ENCODE assay signal across 8 cellular contexts in genomic region chr1:54716299-54717047, GRCh38. TPM values are rescaled to one million over a fixed set of nuclear protein-coding genes. Genes with fewer than 3 reads are reported as not detected.
DNase-seq lines count a peak whose midpoint lies in the region; ATAC-seq and TF ChIP-seq lines count a peak whose summit lies in the region.

No MANE protein-coding gene starts in this region.

- H3K27ac Mint-ChIP-seq in brain, result peak overlapping the region; percentile 69 to 86 (median 82)

- peaks cover 33% of the 10 kb centered on the region for H3K36me3 Mint-ChIP-seq in brain

- H3F3A ChIP-seq in DOHH2 (ENCODE audit: control insufficient read depth, insufficient read depth), result no peaks in the 10 kb centered on the region

- H3K27me3 ChIP-seq in DOHH2 (ENCODE audit: control insufficient read depth, low read length), result no peaks in the 10 kb centered on the region
- H3K27me3 ChIP-seq in IMR-90 (ENCODE audit: control insufficient read depth, insufficient read depth, low read length), result peaks cover 2% of the 10 kb centered on the region; the same call in 1 of the 2 replicates
- peaks cover 0 to 2% of the 10 kb centered on the region in 2 experiments for H3K27me3 ChIP-seq in mesenchymal stem cell (ENCODE audit: control insufficient read depth in 1 of 2, insufficient read depth in 1 of 2, low read length in 2 of 2)
- no peaks in the 10 kb centered on the region for H3K27me3 ChIP-seq in vagina

- no TSS peak for BruUV-seq in IMR-90 (replicated peaks; lab: Mats Ljungman, UMichigan)

- CTCF ChIA-PET in IMR-90 (lab: Yijun Ruan, JAX), result no interaction called here

- POLR2A ChIA-PET in IMR-90 (lab: Charles Lee; ENCODE audit: unreplicated experiment), result no interaction called here

- in situ Hi-C loops in IMR-90 (cut with MboI; ENCODE audit: low sequenced_read_pairs), result no loop called here

- H2BK5ac ChIP-seq in IMR-90 (ENCODE audit: low read depth, low read length, poor library complexity, severe bottlenecking) (no peak overlapping the region), mesenchymal stem cell (ENCODE audit: low read depth, low read length, poor library complexity, severe bottlenecking) (no peak overlapping the region)

- H4K20me1 ChIP-seq in DOHH2 (ENCODE audit: control insufficient read depth, insufficient read depth, low read depth, low read length) (0 out of 2 replicates have a peak, but pooled peaks cover under 1% of the 10 kb centered on the region), IMR-90 (ENCODE audit: insufficient read depth, low read length) (no peaks in the 10 kb centered on the region)

- no peak overlapping the region for H2AK9ac ChIP-seq in IMR-90 (replicated peaks; ENCODE audit: low read depth, low read length, poor library complexity)

- peak overlapping the region; percentile 66 for H3K56ac ChIP-seq in IMR-90 (ENCODE audit: extremely low read depth, insufficient read depth, low read length)

- H3K9me2 ChIP-seq in DOHH2 (replicated peaks; ENCODE audit: control insufficient read depth, low read length), result no peaks in the 10 kb centered on the region

- H3K36me3 ChIP-seq in DOHH2 (ENCODE audit: control insufficient read depth, low read length) (peaks cover 39% of the 10 kb centered on the region), IMR-90 (ENCODE audit: control insufficient read depth, insufficient read depth, low read length) (peaks cover 5% of the 10 kb centered on the region; the same call in 1 of the 2 replicates), mesenchymal stem cell (ENCODE audit: control insufficient read depth in 1 of 2, insufficient read depth in 2 of 2, low read depth in 1 of 2, low read length in 2 of 2) (peaks cover 3 to 42% of the 10 kb centered on the region in 2 experiments), vagina (peaks cover 0 to 25% of the 10 kb centered on the region in 2 donors)

- H3K27ac ChIP-seq in DOHH2 (ENCODE audit: low read depth, low read length), result no peak overlapping the region
- H3K27ac ChIP-seq in IMR-90 (ENCODE audit: insufficient read depth, low read length), result peak overlapping the region; percentile 74; the same call in 1 of the 2 replicates
- peak overlapping the region; percentile 71 for H3K27ac ChIP-seq in mesenchymal stem cell (ENCODE audit: low read length, poor library complexity, severe bottlenecking)
- no peak overlapping the region for H3K27ac ChIP-seq in vagina

- TF ChIP-seq CTCF in DOHH2 (IDR thresholded peaks at IDR 0.05; ENCODE audit: low read depth, low read length, poor library complexity, severe bottlenecking) (no peak), IMR-90 (conservative IDR thresholded peaks at IDR 0.05; ENCODE audit: low read depth, low read length) (no peak), brain (conservative IDR thresholded peaks at IDR 0.05) (no peak), vagina (IDR thresholded peaks at IDR 0.05) (no peak)

- dilution Hi-C loops in IMR-90 (cut with HindIII; ENCODE audit: low sequenced_read_pairs, unreplicated experiment), result no loop called here

- H3K27me3 Mint-ChIP-seq in brain, result peaks cover 17% of the 10 kb centered on the region

- H3K79me2 ChIP-seq in DOHH2 (ENCODE audit: control insufficient read depth, low read length), result peaks cover 34% of the 10 kb centered on the region

- no peak overlapping the region for H2BK15ac ChIP-seq in IMR-90 (ENCODE audit: low read depth, low read length)
- no peak overlapping the region for H2BK15ac ChIP-seq in mesenchymal stem cell (ENCODE audit: low read depth, poor library complexity, severe bottlenecking)

- peak overlapping the region; percentile 81 to 95 (median 88) for H3K4me3 Mint-ChIP-seq in brain

- H3K4me2 ChIP-seq in DOHH2 (ENCODE audit: low read length) (peak overlapping the region; percentile 91), IMR-90 (ENCODE audit: low read depth, low read length) (peak overlapping the region; percentile 94), mesenchymal stem cell (ENCODE audit: low read length, poor library complexity, severe bottlenecking) (peak overlapping the region; percentile 78)

- H2AK5ac ChIP-seq in IMR-90 (ENCODE audit: low read depth, low read length) (0 out of 2 replicates have a peak overlapping the region, but pooled peaks have one; percentile 81), mesenchymal stem cell (ENCODE audit: low read length, severe bottlenecking) (no peak overlapping the region)

- H2BK20ac ChIP-seq in IMR-90 (ENCODE audit: low read depth, low read length), result no peak overlapping the region

- H3K4me1 Mint-ChIP-seq in brain, result peaks cover 36% of the 10 kb centered on the region

- DNase-seq in IMR-90 (peak; percentile 81), mesenchymal stem cell (no peak), vagina (ENCODE audit: extremely low spot score in 2 of 2) (no peak), GDM1 (lab: John Stamatoyannopoulos, UW) (no peak), NCI-H345 treated with DMSO at 0.1 percent for 48 hours (lab: John Stamatoyannopoulos, UW; ENCODE audit: unreplicated experiment) (no peak)

- peaks cover 9 to 29% of the 10 kb centered on the region in 2 experiments for H3K79me1 ChIP-seq in IMR-90 (ENCODE audit: low read depth in 1 of 2, low read length in 2 of 2)
- H3K79me1 ChIP-seq in mesenchymal stem cell (replicated peaks; ENCODE audit: low read length, poor library complexity, severe bottlenecking), result peaks cover 19% of the 10 kb centered on the region

- H3K4me1 ChIP-seq in DOHH2 (ENCODE audit: control insufficient read depth, low read length) (peaks cover 17% of the 10 kb centered on the region), IMR-90 (ENCODE audit: control insufficient read depth, insufficient read depth, low read length) (no peaks in the 10 kb centered on the region), mesenchymal stem cell (ENCODE audit: control insufficient read depth, insufficient read depth, low read depth, low read length) (peaks cover 7% of the 10 kb centered on the region), vagina (peaks cover 24% of the 10 kb centered on the region)

- TF ChIP-seq RAD21 in IMR-90 (IDR thresholded peaks at IDR 0.05; ENCODE audit: low read length), result no peak

- no peak overlapping the region for H2BK120ac ChIP-seq in IMR-90 (ENCODE audit: low read depth, low read length)
- H2BK120ac ChIP-seq in mesenchymal stem cell (ENCODE audit: low read depth, low read length), result no peak overlapping the region

- peak overlapping the region; percentile 97 to 99 for H4K8ac ChIP-seq in IMR-90 (ENCODE audit: low read depth in 2 of 2, low read length in 2 of 2)
- peak overlapping the region; percentile 90 for H4K8ac ChIP-seq in mesenchymal stem cell (ENCODE audit: low read length)

- H3K18ac ChIP-seq in IMR-90 (ENCODE audit: low read depth, low read length) (no peak overlapping the region), mesenchymal stem cell (ENCODE audit: low read depth in 1 of 2, low read length in 2 of 2) (no peak overlapping the region)

- H3K9me3 ChIP-seq in DOHH2 (ENCODE audit: control insufficient read depth, insufficient read depth, low read length) (no peaks in the 10 kb centered on the region), IMR-90 (ENCODE audit: control insufficient read depth, insufficient read depth, low read length) (no peaks in the 10 kb centered on the region), mesenchymal stem cell (ENCODE audit: control insufficient read depth, low read length) (no peaks in the 10 kb centered on the region), vagina (no peaks in the 10 kb centered on the region)

- H3K4me3 ChIP-seq in DOHH2 (ENCODE audit: low read length), result peak overlapping the region; percentile 99
- H3K4me3 ChIP-seq in IMR-90 (ENCODE audit: insufficient read depth, low read depth, low read length), result peak overlapping the region; percentile 86
- H3K4me3 ChIP-seq in mesenchymal stem cell (ENCODE audit: insufficient read depth in 1 of 2, low read depth in 1 of 2, low read length in 2 of 2), result peak overlapping the region in 1 of 2 experiments; percentile 88
- H3K4me3 ChIP-seq in vagina, result peak overlapping the region; percentile 65 to 82

- H2AFZ ChIP-seq in IMR-90 (replicated peaks; ENCODE audit: low read length, poor library complexity) (peak overlapping the region; percentile 94), mesenchymal stem cell (ENCODE audit: low read depth, low read length) (no peak overlapping the region)

- H2BK12ac ChIP-seq in mesenchymal stem cell (ENCODE audit: low read length in 2 of 2), result no peak overlapping the region

- H3K9me3 Mint-ChIP-seq in brain, result no peaks in the 10 kb centered on the region

- H4K91ac ChIP-seq in IMR-90 (ENCODE audit: insufficient read depth, low read depth, low read length), result peak overlapping the region; percentile 89
- H4K91ac ChIP-seq in mesenchymal stem cell (ENCODE audit: low read length), result no peak overlapping the region

- H3K9ac ChIP-seq in IMR-90 (ENCODE audit: low read depth, low read length) (peak overlapping the region; percentile 85; the same call in 1 of the 2 replicates), mesenchymal stem cell (ENCODE audit: low read length) (peak overlapping the region; percentile 97)

- TF ChIP-seq POLR2A in IMR-90 (IDR thresholded peaks at IDR 0.05; ENCODE audit: low read depth, low read length) (no peak), vagina (IDR thresholded peaks at IDR 0.05) (no peak)

- H3K14ac ChIP-seq in IMR-90 (replicated peaks; ENCODE audit: low read depth, low read length), result peak overlapping the region; percentile 93
- H3K14ac ChIP-seq in mesenchymal stem cell (ENCODE audit: low read length in 2 of 2), result no peak overlapping the region

- no CpG with 5 or more reads among the region's 8 CpGs for WGBS in IMR-90 (ENCODE audit: extremely low coverage in 2 of 2, insufficient read length in 1 of 2), 2 experiments
- 42% methylated on average over 5 of the region's 8 CpGs for WGBS in mesenchymal stem cell

- H3K23ac ChIP-seq in IMR-90 (ENCODE audit: low read depth, low read length) (peak overlapping the region; percentile 88; the same call in 1 of the 2 replicates), mesenchymal stem cell (ENCODE audit: low read length in 2 of 2) (no peak overlapping the region)

- H3K9me1 ChIP-seq in IMR-90 (ENCODE audit: insufficient read depth, low read length), result 0 out of 2 replicates have a peak, but pooled peaks cover 6% of the 10 kb centered on the region

- ATAC-seq in IMR-90 (ENCODE audit: low read depth) (no peak), HG02571 (IDR thresholded peaks at IDR 0.05; ENCODE audit: unreplicated experiment) (no peak)

- H3K4ac ChIP-seq in IMR-90 (ENCODE audit: low read depth, low read length), result peak overlapping the region; percentile 95; the same call in 1 of the 2 replicates
- peak overlapping the region in 1 of 2 experiments; percentile 30 for H3K4ac ChIP-seq in mesenchymal stem cell (ENCODE audit: low read depth in 1 of 2, low read length in 2 of 2)

- intact Hi-C loops in IMR-90 (cut with micrococcal nuclease) (loop anchor here (1.0 to 2.0 kb wide), 2 partner anchors 48 to 218 kb away; partner anchors contain the start of gene PARS2), vagina (cut with DNase I) (no loop called here)

- H4K5ac ChIP-seq in IMR-90 (ENCODE audit: low read depth, low read length), result peak overlapping the region; percentile 22; the same call in 1 of the 2 replicates

RNA-seq across cellular contexts. Expression of gene TTC4, which starts 0.8 kb away (rescaled TPM):
- total RNA-seq in IMR-90 (2012; rRNA removed), result 27.1 and 35.3 TPM in 2 replicates
- 18.0 and 21.6 TPM in 2 replicates for polyA plus RNA-seq in IMR-90 (2012; rRNA removed)
- 5.4 and 11.6 TPM in 2 replicates for polyA plus RNA-seq in IMR-90 (2012; cell fraction: cytosol; rRNA removed)
- 16.5 and 28.1 TPM in 2 replicates for polyA plus RNA-seq in IMR-90 (2012; cell fraction: nucleus; rRNA removed; ENCODE audit: low replicate concordance)
- polyA plus RNA-seq in brain (ENCODE audit: insufficient read depth, low read depth, low replicate concordance), result 21.4 TPM
- polyA plus RNA-seq in mesenchymal stem cell (2013, experiment 1 of 2), result 12.7 TPM
- 13.7 TPM for polyA plus RNA-seq in mesenchymal stem cell (2013, experiment 2 of 2)
- 12.8 TPM for total RNA-seq in vagina

RNA-seq across cellular contexts. Expression of gene PARS2, which starts 47.9 kb away (rescaled TPM):
- 6.1 and 6.3 TPM in 2 replicates for total RNA-seq in IMR-90 (2012; rRNA removed)
- 2.9 and 3.4 TPM in 2 replicates for polyA plus RNA-seq in IMR-90 (2012; rRNA removed)
- polyA plus RNA-seq in IMR-90 (2012; cell fraction: cytosol; rRNA removed), result 2.4 and 2.5 TPM in 2 replicates
- polyA plus RNA-seq in IMR-90 (2012; cell fraction: nucleus; rRNA removed; ENCODE audit: low replicate concordance), result 0.87 and 0.99 TPM in 2 replicates
- polyA plus RNA-seq in brain (ENCODE audit: insufficient read depth, low read depth, low replicate concordance), result 6.0 TPM
- 3.6 TPM for polyA plus RNA-seq in mesenchymal stem cell (2013, experiment 1 of 2)
- 3.5 TPM for polyA plus RNA-seq in mesenchymal stem cell (2013, experiment 2 of 2)
- 5.2 TPM for total RNA-seq in vagina

Comparison
In these comparisons a context has a peak if more than half of its experiments do, and no peak if none do; other contexts are left out.
1. H3K27ac ChIP-seq: peak in IMR-90 (single experiment) and mesenchymal stem cell (single experiment); none in DOHH2 (single experiment) and vagina (single experiment).
2. Peak in every context shown above with its lines, with median percentiles within 50 percentile points of each other: H3K4me2 ChIP-seq.